9 cellular contexts compared by ENCODE assay signal in the genomic region with DNA sequence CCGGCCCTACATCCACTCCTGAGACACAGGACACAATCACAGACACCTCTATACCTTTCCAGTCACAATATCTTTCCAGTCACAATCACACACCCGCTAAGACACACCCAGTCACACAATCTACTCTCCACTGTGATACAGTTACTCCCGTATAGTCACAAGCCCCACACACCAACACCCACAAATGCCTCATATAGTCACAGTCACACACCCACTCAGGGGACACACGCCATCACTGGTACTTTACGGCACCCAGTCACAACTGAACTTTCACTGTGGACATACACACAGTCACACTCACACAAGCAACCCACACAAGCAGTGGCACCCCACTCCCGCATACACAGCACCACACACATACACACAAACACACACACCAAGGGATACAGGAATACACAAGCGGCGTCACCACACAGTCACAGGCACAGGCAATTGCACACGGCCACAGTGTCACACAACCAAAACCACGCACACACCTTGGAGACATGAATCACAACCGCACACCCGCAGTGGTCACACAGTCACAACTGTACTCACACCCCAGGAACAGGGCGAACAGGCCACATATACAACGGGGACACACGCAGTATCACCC. TPM values are rescaled to one million over a fixed set of nuclear protein-coding genes. Genes with fewer than 3 reads are reported as not detected.
A peak's percentile ranks its signal among the peaks of the same experiment; 100 is the strongest.
DNase-seq lines count a peak whose midpoint lies in the region; ATAC-seq, FAIRE-seq and TF ChIP-seq lines count a peak whose summit lies in the region.
"Had no signal": no experiment of that assay in that cellular context is flagged by ENCODE, and none has a peak within 500 bp of the region (broad histone marks: within the 10 kb centered on the region; RNA-seq: fewer than 3 reads in every experiment).

No MANE protein-coding gene starts in this region.

- H3K4me1 Mint-ChIP-seq in chondrocyte (ENCODE audit: low read depth) = peaks cover 14% of the 10 kb centered on the region

- no peak for FAIRE-seq in RCC 7860 (lab: Jason Lieb, UNC)

- peak overlapping the region; percentile 59 to 87 for H3K4me3 ChIP-seq in SK-N-SH (ENCODE audit: low read depth in 2 of 2, low read length in 1 of 2)
- peak overlapping the region; percentile 79 for H3K4me3 ChIP-seq in smooth muscle cell

- ATAC-seq in SK-N-SH treated with all-trans-retinoic acid at 6 μM for 48 hours (no peak), HG02840 (IDR thresholded peaks at IDR 0.05; ENCODE audit: low FRiP score, unreplicated experiment) (no peak), GM18873 (IDR thresholded peaks at IDR 0.05; ENCODE audit: low FRiP score, unreplicated experiment) (no peak)

- POLR2A ChIA-PET in SK-N-SH (lab: Yijun Ruan, JAX) = interaction anchor here (1.1 to 1.7 kb wide), 4 partner anchors 86 to 315 kb away, joined by 4 to 8 read pairs (median 6); a partner anchor contains a TSS

- intact Hi-C loops in head of caudate nucleus (cut with DNase I) = no loop called here

- H3K27ac Mint-ChIP-seq in chondrocyte (ENCODE audit: unreplicated experiment) = no peak overlapping the region
- H3K27ac Mint-ChIP-seq: activated naive CD4-positive, alpha-beta T cell treated with anti-CD3 and anti-CD28 coated beads, Interleukin-2, amount 50 U/mL, for 24 hours had no signal

- H3K27me3 Mint-ChIP-seq in chondrocyte (ENCODE audit: low read depth) = no peaks in the 10 kb centered on the region
- H3K27me3 Mint-ChIP-seq: activated naive CD4-positive, alpha-beta T cell treated with anti-CD3 and anti-CD28 coated beads, Interleukin-2, amount 50 U/mL, for 24 hours had no signal

- H4K20me1 ChIP-seq in SK-N-SH (ENCODE audit: insufficient read depth) (peaks cover 7% of the 10 kb centered on the region), smooth muscle cell (ENCODE audit: low read depth) (peaks cover 18% of the 10 kb centered on the region)

- CTCF ChIA-PET in SK-N-SH (lab: Yijun Ruan, JAX) = interaction anchor here (1.0 to 1.3 kb wide), 2 partner anchors 86 to 161 kb away, joined by 3 to 4 read pairs; no protein-coding TSS in a partner anchor

- TF ChIP-seq CTCF in SK-N-SH (IDR thresholded peaks at IDR 0.05) = no peak
- no peak for TF ChIP-seq CTCF in smooth muscle cell (IDR thresholded peaks at IDR 0.05; ENCODE audit: borderline replicate concordance, insufficient read depth, poor library complexity, severe bottlenecking)
- no peak for TF ChIP-seq CTCF in chondrocyte (IDR thresholded peaks at IDR 0.05)

- H3K9ac ChIP-seq in SK-N-SH (peak overlapping the region; percentile 96), smooth muscle cell (ENCODE audit: low read depth) (peak overlapping the region; percentile 95)

- H3K36me3 ChIP-seq in SK-N-SH (replicated peaks in 1 of 2; ENCODE audit: control insufficient read depth in 1 of 2, insufficient read depth in 2 of 2, low read length in 1 of 2) = peaks cover 0 to 16% of the 10 kb centered on the region in 2 experiments
- H3K36me3 ChIP-seq in smooth muscle cell (ENCODE audit: low read depth) = no peaks in the 10 kb centered on the region

- 22% methylated on average over 15 of the region's 15 CpGs for WGBS in SK-N-SH (ENCODE audit: low lambda C conversion rate)
- 28% methylated on average over 15 of the region's 15 CpGs for WGBS in smooth muscle cell (ENCODE audit: low lambda C conversion rate)

- H3F3A ChIP-seq in SK-N-SH (replicated peaks; ENCODE audit: insufficient read depth) = no peaks in the 10 kb centered on the region
- H3F3A ChIP-seq in smooth muscle cell (ENCODE audit: low read depth) = peaks cover 8% of the 10 kb centered on the region

- H3K9me2 ChIP-seq in SK-N-SH = no peaks in the 10 kb centered on the region

- H3K4me2 ChIP-seq in SK-N-SH = peak overlapping the region; percentile 88
- H3K4me2 ChIP-seq in smooth muscle cell = peak overlapping the region; percentile 91

- H3K4me3 Mint-ChIP-seq in chondrocyte (ENCODE audit: unreplicated experiment) = no peak overlapping the region
- H3K4me3 Mint-ChIP-seq: activated naive CD4-positive, alpha-beta T cell treated with anti-CD3 and anti-CD28 coated beads, Interleukin-2, amount 50 U/mL, for 24 hours had no signal

- DNase-seq in SK-N-SH = no peak
- peak; percentile 19 for DNase-seq in RCC 7860 (ENCODE audit: low spot score)
- peak in 26 of 42 donors; percentile 15 to 69 (median 31) for DNase-seq in head of caudate nucleus
- DNase-seq in smooth muscle cell (lab: John Stamatoyannopoulos, UW; ENCODE audit: unreplicated experiment) = no peak
- DNase-seq in chondrocyte (ENCODE audit: low spot score) = no peak

- H3K27me3 ChIP-seq in SK-N-SH (ENCODE audit: insufficient read depth) = no peaks in the 10 kb centered on the region
- H3K27me3 ChIP-seq in smooth muscle cell (ENCODE audit: low read depth) = no peaks in the 10 kb centered on the region

- H3K9me3 ChIP-seq in SK-N-SH = no peaks in the 10 kb centered on the region
- H3K9me3 ChIP-seq in smooth muscle cell (replicated peaks; ENCODE audit: low read depth) = no peaks in the 10 kb centered on the region

- peak overlapping the region; percentile 76 for H2AFZ ChIP-seq in SK-N-SH (ENCODE audit: low read depth)
- peak overlapping the region; percentile 50 for H2AFZ ChIP-seq in smooth muscle cell (ENCODE audit: low read depth)

- H3K36me3 Mint-ChIP-seq in chondrocyte (ENCODE audit: low read depth) = no peaks in the 10 kb centered on the region

- H3K79me2 ChIP-seq in SK-N-SH (ENCODE audit: insufficient read depth) = peaks cover 48% of the 10 kb centered on the region
- H3K79me2 ChIP-seq in smooth muscle cell (ENCODE audit: low read depth) = peaks cover 40% of the 10 kb centered on the region

- peaks cover 4% of the 10 kb centered on the region in 2 experiments; a peak in 2 of 4 replicates for H3K4me1 ChIP-seq in SK-N-SH (ENCODE audit: control insufficient read depth in 1 of 2, insufficient read depth in 2 of 2, low read depth in 1 of 2, low read length in 1 of 2)
- H3K4me1 ChIP-seq in smooth muscle cell (ENCODE audit: low read depth) = peaks cover 9% of the 10 kb centered on the region

- no peak for TF ChIP-seq EP300 in SK-N-SH (IDR thresholded peaks at IDR 0.05; ENCODE audit: borderline replicate concordance in 1 of 2, low read depth in 1 of 2, low read length in 1 of 2)

- H3K27ac ChIP-seq in SK-N-SH (ENCODE audit: low read depth in 2 of 2, low read length in 1 of 2) = peak overlapping the region; percentile 87 to 94; a peak in 2 of 4 replicates
- peak overlapping the region; percentile 86 for H3K27ac ChIP-seq in smooth muscle cell (ENCODE audit: low read depth)

- TF ChIP-seq RAD21 in SK-N-SH (IDR thresholded peaks at IDR 0.05; ENCODE audit: low read length) = no peak

- no peaks in the 10 kb centered on the region for H3K9me3 Mint-ChIP-seq in chondrocyte (ENCODE audit: low read depth)
- H3K9me3 Mint-ChIP-seq: activated naive CD4-positive, alpha-beta T cell treated with anti-CD3 and anti-CD28 coated beads, Interleukin-2, amount 50 U/mL, for 24 hours had no signal

TF ChIP-seq in SK-N-SH treated with all-trans-retinoic acid at 6 μM for 48 hours, 23 proteins besides CTCF, POLR2A, EP300 and RAD21 (continues in another document):
- TF ChIP-seq ARNTL (CRISPR knock-in tag; IDR thresholded peaks at IDR 0.05; ENCODE audit: borderline replicate concordance, low read depth) = no peak
- TF ChIP-seq SNAI2 (CRISPR knock-in tag; IDR thresholded peaks at IDR 0.05) = no peak
- TF ChIP-seq, protein P1, sequence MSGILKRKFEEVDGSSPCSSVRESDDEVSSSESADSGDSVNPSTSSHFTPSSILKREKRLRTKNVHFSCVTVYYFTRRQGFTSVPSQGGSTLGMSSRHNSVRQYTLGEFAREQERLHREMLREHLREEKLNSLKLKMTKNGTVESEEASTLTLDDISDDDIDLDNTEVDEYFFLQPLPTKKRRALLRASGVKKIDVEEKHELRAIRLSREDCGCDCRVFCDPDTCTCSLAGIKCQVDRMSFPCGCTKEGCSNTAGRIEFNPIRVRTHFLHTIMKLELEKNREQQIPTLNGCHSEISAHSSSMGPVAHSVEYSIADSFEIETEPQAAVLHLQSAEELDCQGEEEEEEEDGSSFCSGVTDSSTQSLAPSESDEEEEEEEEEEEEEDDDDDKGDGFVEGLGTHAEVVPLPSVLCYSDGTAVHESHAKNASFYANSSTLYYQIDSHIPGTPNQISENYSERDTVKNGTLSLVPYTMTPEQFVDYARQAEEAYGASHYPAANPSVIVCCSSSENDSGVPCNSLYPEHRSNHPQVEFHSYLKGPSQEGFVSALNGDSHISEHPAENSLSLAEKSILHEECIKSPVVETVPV (CRISPR knock-in tag; IDR thresholded peaks at IDR 0.05) = no peak
- no peak for TF ChIP-seq ZFP30 (CRISPR knock-in tag; IDR thresholded peaks at IDR 0.05)
- no peak for TF ChIP-seq TOX (CRISPR knock-in tag; IDR thresholded peaks at IDR 0.05; ENCODE audit: borderline replicate concordance)
- TF ChIP-seq ZFP3 (CRISPR knock-in tag; IDR thresholded peaks at IDR 0.05) = no peak
- no peak for TF ChIP-seq ZNF70 (CRISPR knock-in tag; IDR thresholded peaks at IDR 0.05)
- no peak for TF ChIP-seq BACH2 (CRISPR knock-in tag; IDR thresholded peaks at IDR 0.05; ENCODE audit: borderline replicate concordance)
- TF ChIP-seq, protein P2, sequence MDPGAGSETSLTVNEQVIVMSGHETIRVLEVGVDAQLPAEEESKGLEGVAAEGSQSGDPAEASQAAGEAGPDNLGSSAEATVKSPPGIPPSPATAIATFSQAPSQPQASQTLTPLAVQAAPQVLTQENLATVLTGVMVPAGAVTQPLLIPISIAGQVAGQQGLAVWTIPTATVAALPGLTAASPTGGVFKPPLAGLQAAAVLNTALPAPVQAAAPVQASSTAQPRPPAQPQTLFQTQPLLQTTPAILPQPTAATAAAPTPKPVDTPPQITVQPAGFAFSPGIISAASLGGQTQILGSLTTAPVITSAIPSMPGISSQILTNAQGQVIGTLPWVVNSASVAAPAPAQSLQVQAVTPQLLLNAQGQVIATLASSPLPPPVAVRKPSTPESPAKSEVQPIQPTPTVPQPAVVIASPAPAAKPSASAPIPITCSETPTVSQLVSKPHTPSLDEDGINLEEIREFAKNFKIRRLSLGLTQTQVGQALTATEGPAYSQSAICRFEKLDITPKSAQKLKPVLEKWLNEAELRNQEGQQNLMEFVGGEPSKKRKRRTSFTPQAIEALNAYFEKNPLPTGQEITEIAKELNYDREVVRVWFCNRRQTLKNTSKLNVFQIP (CRISPR knock-in tag; IDR thresholded peaks at IDR 0.05; ENCODE audit: borderline replicate concordance, low read depth) = no peak
- no peak for TF ChIP-seq OSR1 (CRISPR knock-in tag; IDR thresholded peaks at IDR 0.05)
- no peak for TF ChIP-seq GLIS3 (CRISPR knock-in tag; IDR thresholded peaks at IDR 0.05)
- TF ChIP-seq ZC3H10 (CRISPR knock-in tag; IDR thresholded peaks at IDR 0.05) = no peak

RNA-seq across cellular contexts. Expression of a gene that starts 0.6 kb away (rescaled TPM):
- polyA plus RNA-seq in SK-N-SH (2012; rRNA removed) = 1.5 and 1.9 TPM in 2 replicates
- 1.1 and 1.4 TPM in 2 replicates for polyA plus RNA-seq in SK-N-SH (2012; cell fraction: cytosol; rRNA removed)
- polyA plus RNA-seq in SK-N-SH (2012; cell fraction: nucleus; rRNA removed) = 2.4 and 6.0 TPM in 2 replicates
- total RNA-seq in smooth muscle cell = 4.5 and 8.6 TPM in 2 replicates
- 2.6 and 4.7 TPM in 2 replicates for polyA plus RNA-seq in smooth muscle cell
- total RNA-seq in chondrocyte = 4.9 to 7.3 TPM (median 7.2 TPM) in 3 replicates

RNA-seq across cellular contexts. Expression of a gene that starts 1.0 kb away (rescaled TPM):
- polyA plus RNA-seq in SK-N-SH (2012; rRNA removed) (25.4 and 35.8 TPM in 2 replicates), smooth muscle cell (49.4 and 57.5 TPM in 2 replicates)
- 51.1 and 63.3 TPM in 2 replicates for polyA plus RNA-seq in SK-N-SH (2012; cell fraction: cytosol; rRNA removed)
- 9.7 and 21.3 TPM in 2 replicates for polyA plus RNA-seq in SK-N-SH (2012; cell fraction: nucleus; rRNA removed)
- total RNA-seq in smooth muscle cell (155 and 161 TPM in 2 replicates), chondrocyte (62.2 to 69.0 TPM (median 63.8 TPM) in 3 replicates)

Comparison
In these comparisons a context has a peak if more than half of its experiments do, and no peak if none do; other contexts are left out.
1. DNase-seq: peak in RCC 7860 (single experiment) and head of caudate nucleus (26 of 42); none in SK-N-SH (single experiment), smooth muscle cell (single experiment) and chondrocyte (single experiment).